9 cellular contexts compared by ENCODE assay signal in genomic region chr12:121713257-121714155, GRCh38. TPM values are rescaled to one million over a fixed set of nuclear protein-coding genes. Genes with fewer than 3 reads are reported as not detected.
DNase-seq lines count a peak whose midpoint lies in the region; ATAC-seq, FAIRE-seq and TF ChIP-seq lines count a peak whose summit lies in the region.
"Had no signal": no experiment of that assay in that cellular context is flagged by ENCODE, and none has a peak within 500 bp of the region (broad histone marks: within the 10 kb centered on the region; RNA-seq: fewer than 3 reads in every experiment).

No MANE protein-coding gene starts in this region.

- CTCF ChIA-PET in activated CD4-positive, alpha-beta memory T cell treated with anti-CD3 and anti-CD28 coated beads, Interleukin-2, amount 10 ng/mL, durations not matched to agents 7 days and 5 days (lab: Charles Lee), result interaction anchor here (1.0 to 4.1 kb wide), 7 partner anchors 14 to 175 kb away, joined by 3 to 60 read pairs (median 7); partner anchors contain the start of genes PSMD9 and RHOF

- H3K4me3 Mint-ChIP-seq in activated CD4-positive, alpha-beta memory T cell treated with anti-CD3 and anti-CD28 coated beads, Interleukin-2, amount 10 ng/mL, durations not matched to agents 7 days and 5 days, result peak overlapping the region; percentile 93

- peak overlapping the region; percentile 86 for H3K4me3 ChIP-seq in retinal pigment epithelial cell (ENCODE audit: low read length)

- no peaks in the 10 kb centered on the region for H3K9me3 Mint-ChIP-seq in activated CD4-positive, alpha-beta memory T cell treated with anti-CD3 and anti-CD28 coated beads, Interleukin-2, amount 10 ng/mL, durations not matched to agents 7 days and 5 days

- DNase-seq in Right ventricle myocardium inferior (ENCODE audit: missing footprints) (peak; percentile 81), cardiac septum (ENCODE audit: low spot score) (no peak), Right ventricle myocardium superior (peak; percentile 63), retinal pigment epithelial cell (ENCODE audit: low read depth) (no peak), foreskin melanocyte (no peak), GM19239 (ENCODE audit: insufficient read length, low spot score) (no peak), pons (ENCODE audit: low spot score) (no peak)
- no peak for DNase-seq in activated CD4-positive, alpha-beta memory T cell treated with anti-CD3 and anti-CD28 coated beads, Interleukin-2, amount 10 ng/mL, durations not matched to agents 7 days and 5 days

- POLR2A ChIA-PET in activated CD4-positive, alpha-beta memory T cell treated with anti-CD3 and anti-CD28 coated beads, Interleukin-2, amount 10 ng/mL, durations not matched to agents 7 days and 5 days (lab: Charles Lee), result interaction anchor here (0.9 to 3.2 kb wide), 11 partner anchors 10 to 92 kb away, joined by 3 to 36 read pairs (median 6); partner anchors contain the start of genes RHOF and SETD1B

- no peak for FAIRE-seq in GM19239 (lab: Jason Lieb, UNC)
- FAIRE-seq: endometrium had no signal

- peak overlapping the region; percentile 0 for H3K27ac Mint-ChIP-seq in activated CD4-positive, alpha-beta memory T cell treated with anti-CD3 and anti-CD28 coated beads, Interleukin-2, amount 10 ng/mL, durations not matched to agents 7 days and 5 days

- H3K4me1 Mint-ChIP-seq in activated CD4-positive, alpha-beta memory T cell treated with anti-CD3 and anti-CD28 coated beads, Interleukin-2, amount 10 ng/mL, durations not matched to agents 7 days and 5 days, result peaks cover 28% of the 10 kb centered on the region

- intact Hi-C loops in Right ventricle myocardium inferior (cut with DNase I) (no loop called here), cardiac septum (cut with DNase I) (loop anchor here (5.0 kb wide), 1 partner anchor 39 kb away; no protein-coding TSS in a partner anchor), Right ventricle myocardium superior (cut with DNase I) (loop anchor here (5.0 kb wide), 1 partner anchor 59 kb away; no protein-coding TSS in a partner anchor)

- no peak for TF ChIP-seq CTCF in retinal pigment epithelial cell (conservative IDR thresholded peaks at IDR 0.05; ENCODE audit: low read depth, low read length)

- no peaks in the 10 kb centered on the region for H3K27me3 Mint-ChIP-seq in activated CD4-positive, alpha-beta memory T cell treated with anti-CD3 and anti-CD28 coated beads, Interleukin-2, amount 10 ng/mL, durations not matched to agents 7 days and 5 days

- ATAC-seq in Right ventricle myocardium inferior, result peak; percentile 43
- ATAC-seq in Right ventricle myocardium superior (ENCODE audit: poor library complexity), result peak; percentile 32

- peaks cover 3% of the 10 kb centered on the region for H3K36me3 Mint-ChIP-seq in activated CD4-positive, alpha-beta memory T cell treated with anti-CD3 and anti-CD28 coated beads, Interleukin-2, amount 10 ng/mL, durations not matched to agents 7 days and 5 days (ENCODE audit: low read depth)

RNA-seq across cellular contexts. Expression of gene TMEM120B, which starts 1.0 kb away (rescaled TPM):
- total RNA-seq in Right ventricle myocardium inferior (10.3 TPM), cardiac septum (6.2 TPM), Right ventricle myocardium superior (9.1 TPM)
- total RNA-seq in activated CD4-positive, alpha-beta memory T cell treated with anti-CD3 and anti-CD28 coated beads, Interleukin-2, amount 10 ng/mL, durations not matched to agents 7 days and 5 days, result 1 to 10 TPM; 5.1 to 5.8 TPM

RNA-seq across cellular contexts. Expression of gene MORN3, which starts 44.1 kb away (rescaled TPM):
- total RNA-seq in Right ventricle myocardium inferior (0.11 TPM), cardiac septum (0.08 TPM), Right ventricle myocardium superior (0.11 TPM)
- total RNA-seq in activated CD4-positive, alpha-beta memory T cell treated with anti-CD3 and anti-CD28 coated beads, Interleukin-2, amount 10 ng/mL, durations not matched to agents 7 days and 5 days, result 1 to 10 TPM; 3.6 to 4.2 TPM

Comparison
In these comparisons a context has a peak if more than half of its experiments do, and no peak if none do; other contexts are left out.
1. DNase-seq: peak in Right ventricle myocardium inferior (single experiment) and Right ventricle myocardium superior (single experiment); none in cardiac septum (single experiment), activated CD4-positive, alpha-beta memory T cell treated with anti-CD3 and anti-CD28 coated beads, Interleukin-2, amount 10 ng/mL, durations not matched to agents 7 days and 5 days (single experiment), retinal pigment epithelial cell (single experiment), foreskin melanocyte (single experiment), GM19239 (single experiment) and pons (single experiment).